1 cellular context compared by ENCODE assay signal in the genomic region with DNA sequence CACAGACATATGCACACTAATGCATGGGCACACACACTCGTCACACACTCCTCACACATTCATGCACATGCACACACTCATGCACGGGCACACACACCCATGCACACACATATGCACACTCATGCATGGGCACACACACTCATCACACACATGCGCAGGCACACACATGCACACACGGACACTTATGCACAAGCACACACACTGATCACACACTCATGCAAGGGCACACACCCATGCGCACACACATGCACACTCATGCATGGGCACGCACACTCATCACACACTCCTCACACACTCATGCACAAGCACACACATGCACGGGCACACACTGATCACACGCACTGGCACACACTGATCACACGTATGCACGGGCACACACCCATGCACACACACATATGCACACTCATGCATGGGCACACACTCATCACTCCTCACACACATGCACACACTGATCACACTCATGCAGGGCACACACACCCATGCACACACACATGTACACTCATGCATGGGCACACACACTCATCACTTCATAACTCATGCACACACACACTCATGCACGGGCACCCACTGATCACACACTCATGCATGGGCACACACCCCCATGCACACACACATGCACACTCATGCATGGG.
TF ChIP-seq lines count a peak whose summit lies in the region.

No MANE protein-coding gene starts in this region.

TF ChIP-seq in IMR-90, 13 proteins besides CTCF, POLR2A, EP300 and RAD21:
- no peak for TF ChIP-seq NFE2L2 (IDR thresholded peaks at IDR 0.05; ENCODE audit: low read depth, low read length)
- TF ChIP-seq, protein P1, sequence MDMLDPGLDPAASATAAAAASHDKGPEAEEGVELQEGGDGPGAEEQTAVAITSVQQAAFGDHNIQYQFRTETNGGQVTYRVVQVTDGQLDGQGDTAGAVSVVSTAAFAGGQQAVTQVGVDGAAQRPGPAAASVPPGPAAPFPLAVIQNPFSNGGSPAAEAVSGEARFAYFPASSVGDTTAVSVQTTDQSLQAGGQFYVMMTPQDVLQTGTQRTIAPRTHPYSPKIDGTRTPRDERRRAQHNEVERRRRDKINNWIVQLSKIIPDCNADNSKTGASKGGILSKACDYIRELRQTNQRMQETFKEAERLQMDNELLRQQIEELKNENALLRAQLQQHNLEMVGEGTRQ (IDR thresholded peaks at IDR 0.05; ENCODE audit: low read depth, low read length) = no peak
